2 cellular contexts compared by ENCODE assay signal in the genomic region with DNA sequence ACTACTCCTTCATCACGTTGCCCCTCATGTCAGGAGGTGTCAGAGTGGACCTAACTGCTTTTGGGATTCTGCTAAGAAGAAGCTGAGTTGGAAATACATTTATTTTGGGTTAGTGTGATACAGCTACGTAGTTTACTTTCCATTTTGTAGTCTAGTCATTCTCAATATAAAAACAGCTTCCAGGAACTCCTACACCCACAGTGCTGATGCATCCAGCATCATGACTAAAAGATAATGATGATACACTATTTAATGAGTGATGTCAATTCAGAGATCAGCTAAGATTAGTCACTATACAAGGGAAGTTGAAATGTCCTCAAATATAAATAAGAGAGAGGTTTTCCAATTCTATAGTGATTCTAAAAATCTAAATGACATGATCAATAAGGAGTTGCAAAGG.
TF ChIP-seq lines count a peak whose summit lies in the region.

No MANE protein-coding gene starts in this region.

TF ChIP-seq in IMR-90, 13 proteins besides CTCF, POLR2A, EP300 and RAD21:
- TF ChIP-seq MAZ (IDR thresholded peaks at IDR 0.05; ENCODE audit: borderline replicate concordance, low read depth, low read length) (no peak), FOS (IDR thresholded peaks at IDR 0.05; ENCODE audit: low read depth, low read length) (peak; percentile 23; the same call in 1 of the 2 replicates)

TF ChIP-seq in K562, 482 proteins besides CTCF, POLR2A, EP300 and RAD21:
- no peak for TF ChIP-seq SIN3A (IDR thresholded peaks at IDR 0.05; ENCODE audit: borderline replicate concordance in 2 of 2, control insufficient read depth in 1 of 2, low read depth in 2 of 2, low read length in 2 of 2)
- 0 out of 2 replicates have a peak, but pooled peaks have one; percentile 13 for TF ChIP-seq ATF3 (IDR thresholded peaks at IDR 0.05)
- TF ChIP-seq ATF3 (CRISPR knock-in tag; conservative IDR thresholded peaks at IDR 0.05) = no peak
